Comparison of ENCODE assay signal across 17 cellular contexts in genomic region chr14:68626386-68626785, GRCh38.
DNase-seq lines count a peak whose midpoint lies in the region; ATAC-seq and TF ChIP-seq lines count a peak whose summit lies in the region.
"Had no signal": no experiment of that assay in that cellular context is flagged by ENCODE, and none has a peak within 500 bp of the region (broad histone marks: within the 10 kb centered on the region; RNA-seq: fewer than 3 reads in every experiment).

No MANE protein-coding gene starts in this region.

- WGBS in hepatocyte (ENCODE audit: low lambda C conversion rate, missing lambda C conversion rate): 70% methylated on average over 1 of the region's 1 CpG
- 5 to 7% methylated on average over 1 of the region's 1 CpG for WGBS in aorta, 2 donors

- no peaks in the 10 kb centered on the region for H4K20me1 ChIP-seq in hepatocyte (ENCODE audit: insufficient read depth, poor library complexity, severe bottlenecking)

- H3K9me3 ChIP-seq in hepatocyte (ENCODE audit: low read depth) (no peaks in the 10 kb centered on the region), parathyroid adenoma (ENCODE audit: control insufficient read depth, low read length) (no peaks in the 10 kb centered on the region), aorta (ENCODE audit: control insufficient read depth, low read length) (no peaks in the 10 kb centered on the region)
- H3K9me3 ChIP-seq: mucosa of descending colon, SK-N-SH had no signal

- intact Hi-C loops in Right ventricle myocardium inferior (cut with DNase I): loop anchor here (5.0 kb wide), 2 partner anchors 41 to 79 kb away; no protein-coding TSS in a partner anchor
- intact Hi-C loops in cardiac septum (cut with DNase I): no loop called here
- intact Hi-C loops in aorta (cut with DNase I): loop anchor here (2.0 to 10.0 kb wide), 6 partner anchors 54 to 232 kb away; partner anchors contain the start of gene ZFP36L1 (in 1 of the 2)

- no peaks in the 10 kb centered on the region for H3K79me2 ChIP-seq in hepatocyte
- H3K79me2 ChIP-seq in parathyroid adenoma: no peaks in the 10 kb centered on the region

- no peak for DNase-seq in Right ventricle myocardium inferior (ENCODE audit: missing footprints)
- no peak for DNase-seq in cardiac septum (ENCODE audit: low spot score)
- no peak for DNase-seq in hepatocyte (ENCODE audit: low spot score)
- peak in 1 of 2 donors; percentile 62 for DNase-seq in aorta
- no peak for DNase-seq in NCI-H446 (lab: John Stamatoyannopoulos, UW)
- DNase-seq in NK-92 treated with Interleukin-12 subunit alpha and Interleukin-12 subunit beta, amount 100 ng/mL, for 24 hours (lab: John Stamatoyannopoulos, UW): no peak
- DNase-seq: activated CD4-positive, alpha-beta T cell treated with anti-CD3 and anti-CD28 coated beads for 36 hours; activated CD8-positive, alpha-beta memory T cell treated with anti-CD3 and anti-CD28 coated beads, Interleukin-2, amount 50 U/mL, for 48 hours; activated naive CD4-positive, alpha-beta T cell; CD4-positive, CD25-positive, alpha-beta regulatory T cell; DMS79 treated with DMSO at 0.1 percent for 48 hours; effector memory CD4-positive, alpha-beta T cell; mucosa of descending colon; NCI-H226; SK-N-SH had no signal

- no peaks in the 10 kb centered on the region for H3K27me3 ChIP-seq in hepatocyte
- H3K27me3 ChIP-seq in parathyroid adenoma (ENCODE audit: control insufficient read depth, insufficient read depth, low read length): no peaks in the 10 kb centered on the region
- H3K27me3 ChIP-seq in aorta (ENCODE audit: control insufficient read depth in 1 of 2, insufficient read depth in 2 of 2, low read length in 1 of 2): no peaks in the 10 kb centered on the region

- H3K4me1 ChIP-seq in hepatocyte (ENCODE audit: insufficient read depth) (peaks cover 30% of the 10 kb centered on the region), parathyroid adenoma (peaks cover 30% of the 10 kb centered on the region), aorta (ENCODE audit: control insufficient read depth in 1 of 2, insufficient read depth in 2 of 2, low read length in 2 of 2) (peaks cover 0 to 3% of the 10 kb centered on the region in 2 donors)

- H3K9ac ChIP-seq in parathyroid adenoma: no peak overlapping the region
- H3K9ac ChIP-seq: SK-N-SH had no signal

- no peaks in the 10 kb centered on the region for H3K9me2 ChIP-seq in hepatocyte (replicated peaks; ENCODE audit: insufficient read depth)
- H3K9me2 ChIP-seq: SK-N-SH had no signal

- H3K36me3 ChIP-seq in hepatocyte (replicated peaks; ENCODE audit: insufficient read depth, low read depth): no peaks in the 10 kb centered on the region
- H3K36me3 ChIP-seq in parathyroid adenoma (ENCODE audit: control insufficient read depth, insufficient read depth, low read length): no peaks in the 10 kb centered on the region
- H3K36me3 ChIP-seq in aorta (ENCODE audit: control insufficient read depth in 1 of 2, insufficient read depth in 2 of 2, low read length in 1 of 2): no peaks in the 10 kb centered on the region

- H3K27ac ChIP-seq in hepatocyte (peak overlapping the region; percentile 97), parathyroid adenoma (peak overlapping the region; percentile 29), aorta (ENCODE audit: low read depth in 1 of 2, low read length in 2 of 2) (peak overlapping the region; percentile 35 to 69)

- H3K4me3 ChIP-seq in hepatocyte (no peak overlapping the region), parathyroid adenoma (ENCODE audit: low read depth, low read length) (no peak overlapping the region), aorta (ENCODE audit: low read length in 2 of 2) (no peak overlapping the region)
- H3K4me3 ChIP-seq: mucosa of descending colon had no signal

- no peak for TF ChIP-seq CTCF in hepatocyte (IDR thresholded peaks at IDR 0.05; ENCODE audit: poor library complexity)
- no peak for TF ChIP-seq CTCF in parathyroid adenoma (IDR thresholded peaks at IDR 0.05)

- ATAC-seq in Right ventricle myocardium inferior (peak; percentile 65), aorta (ENCODE audit: low FRiP score) (peak; percentile 16), GM18517 (IDR thresholded peaks at IDR 0.05; ENCODE audit: unreplicated experiment) (no peak)
- ATAC-seq: activated CD4-positive, alpha-beta T cell treated with anti-CD3 and anti-CD28 coated beads for 36 hours; mucosa of descending colon had no signal

- no peak overlapping the region for H2AFZ ChIP-seq in hepatocyte
- H2AFZ ChIP-seq in parathyroid adenoma: no peak overlapping the region

- H3K4me2 ChIP-seq in hepatocyte: no peak overlapping the region
- H3K4me2 ChIP-seq in parathyroid adenoma (ENCODE audit: low read length): no peak overlapping the region
- H3K4me2 ChIP-seq: SK-N-SH had no signal

Comparison
In these comparisons a context has a peak if more than half of its experiments do, and no peak if none do; other contexts are left out.
1. H3K27ac ChIP-seq: peak in every context shown above with its lines; median percentile 97 in hepatocyte; 52 in aorta; 29 in parathyroid adenoma.